1 cellular context compared by ENCODE assay signal in the genomic region with DNA sequence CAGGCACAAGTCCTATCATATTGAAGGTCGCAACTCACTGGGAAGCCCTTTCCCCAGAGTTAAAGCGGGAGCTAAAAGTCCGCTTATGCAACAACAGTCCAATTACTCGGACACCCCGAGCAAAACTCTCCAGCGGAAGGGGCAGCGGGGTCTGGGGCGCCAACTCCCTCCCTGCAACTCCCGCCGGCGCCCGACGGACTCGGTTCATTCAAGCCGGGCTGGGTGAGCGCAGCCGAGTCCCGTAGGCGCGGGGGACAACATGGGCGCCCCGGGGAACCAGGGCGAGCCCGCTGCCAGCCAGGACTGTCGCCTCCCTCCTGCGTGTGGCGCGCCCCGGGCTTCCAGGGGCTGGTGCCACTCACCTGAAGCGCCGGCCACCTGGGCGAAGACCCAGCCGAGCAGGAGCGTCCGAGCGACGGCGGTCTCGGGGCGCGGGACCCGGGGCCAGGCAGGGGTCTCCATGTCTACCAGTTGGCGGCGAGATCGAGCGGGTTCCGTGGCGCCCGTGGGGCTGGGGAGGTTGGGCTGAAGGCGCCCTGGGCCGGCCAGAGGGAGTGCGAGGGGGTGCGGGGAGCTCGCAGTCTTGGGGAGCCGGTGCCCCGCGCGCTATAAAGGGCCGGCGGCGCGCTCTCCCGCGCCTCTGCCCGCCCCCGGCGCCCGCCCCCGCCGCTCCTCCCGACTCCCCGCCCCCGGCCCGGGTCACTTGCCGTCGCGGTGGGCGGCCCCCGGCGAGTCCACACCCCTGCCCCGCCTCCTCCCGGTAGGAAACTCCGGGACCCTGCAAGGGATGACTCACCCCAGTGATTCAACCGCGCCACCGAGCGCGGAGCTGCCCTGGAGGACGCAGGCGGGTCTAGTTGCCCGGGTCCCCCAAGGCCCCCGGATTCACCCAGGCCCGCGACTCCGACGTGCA.
TF ChIP-seq lines count a peak whose summit lies in the region.

A gene (minus strand): TSS at position 585 of the 913 bp plus-strand sequence. CDS start 123 bp downstream, at position 462.

TF ChIP-seq in HCT116, 20 proteins besides CTCF, POLR2A, EP300 and RAD21 (continued from another document):
- TF ChIP-seq YY1 (IDR thresholded peaks at IDR 0.05; ENCODE audit: extremely low read depth, insufficient replicate concordance, low read depth, low read length) (peak; percentile 8), POLR2AphosphoS5 (IDR thresholded peaks at IDR 0.05; ENCODE audit: low read depth, low read length) (peak; percentile 94), EGR1 (IDR thresholded peaks at IDR 0.05; ENCODE audit: low read depth) (peak; percentile 70)
